1 cellular context compared by ENCODE assay signal in genomic region chrX:44872319-44872816, GRCh38.
A peak's percentile ranks its signal among the peaks of the same experiment; 100 is the strongest.
TF ChIP-seq lines count a peak whose summit lies in the region.

No MANE protein-coding gene starts in this region.

TF ChIP-seq in HepG2, 621 proteins besides CTCF, POLR2A, EP300 and RAD21 (continued from another document):
- TF ChIP-seq EHMT2 (IDR thresholded peaks at IDR 0.05; ENCODE audit: borderline replicate concordance, low read depth, low read length) (no peak), STAG1 (CRISPR knock-in tag; IDR thresholded peaks at IDR 0.05) (peak; percentile 22), NR2F1 (CRISPR knock-in tag; IDR thresholded peaks at IDR 0.05) (peak in 1 of 2 experiments; percentile 52; a peak in 1 of 4 replicates), AHDC1 (CRISPR knock-in tag; IDR thresholded peaks at IDR 0.05; ENCODE audit: borderline replicate concordance) (no peak), KAT8 (CRISPR knock-in tag; IDR thresholded peaks at IDR 0.05) (peak; percentile 21; the same call in 1 of the 2 replicates), FOXJ3 (CRISPR knock-in tag; IDR thresholded peaks at IDR 0.05; ENCODE audit: borderline replicate concordance) (no peak), YY1 (IDR thresholded peaks at IDR 0.05; ENCODE audit: insufficient read depth, insufficient replicate concordance, low read depth, low read length) (peak; percentile 63), PHF8 (CRISPR knock-in tag; IDR thresholded peaks at IDR 0.05) (peak; percentile 76), ZNF281 (CRISPR knock-in tag; IDR thresholded peaks at IDR 0.05; ENCODE audit: borderline replicate concordance) (0 out of 2 replicates have a peak, but pooled peaks have one; percentile 5), SRY (CRISPR knock-in tag; IDR thresholded peaks at IDR 0.05) (peak; percentile 67; the same call in 1 of the 2 replicates), HNRNPL (IDR thresholded peaks at IDR 0.05; ENCODE audit: low read depth, low read length) (0 out of 2 replicates have a peak, but pooled peaks have one; percentile 48), ZBTB14 (CRISPR knock-in tag; IDR thresholded peaks at IDR 0.05) (peak; percentile 34; the same call in 1 of the 2 replicates), ZNF616 (CRISPR knock-in tag; IDR thresholded peaks at IDR 0.05; ENCODE audit: low read depth) (no peak), AKNA (CRISPR knock-in tag; IDR thresholded peaks at IDR 0.05; ENCODE audit: borderline replicate concordance) (no peak)
TF ChIP-seq in HepG2: peak in this region for 43.
